21 cellular contexts compared by ENCODE assay signal in genomic region chr5:37955748-37956147, GRCh38.
"Had no signal": no experiment of that assay in that cellular context is flagged by ENCODE, and none has a peak within 500 bp of the region (broad histone marks: within the 10 kb centered on the region; RNA-seq: fewer than 3 reads in every experiment).

No MANE protein-coding gene starts in this region.

- H3K27me3 ChIP-seq: MG63 had no signal

- H3K36me3 ChIP-seq: MG63 had no signal

- H3K27me3 Mint-ChIP-seq: T-cell had no signal

- H3K4me3 Mint-ChIP-seq: T-cell had no signal

- H3K4me1 Mint-ChIP-seq: T-cell had no signal

- H3K36me3 Mint-ChIP-seq: T-cell had no signal

- H3K27ac ChIP-seq: RWPE1 had no signal

- H3K27ac Mint-ChIP-seq: T-cell had no signal

- DNase-seq: KBM-7, MG63, NCI-H1092, NCI-H1105 treated with DMSO at 0.1 percent for 48 hours, NCI-H1417 treated with DMSO at 0.1 percent for 48 hours, NCI-H146, NCI-H1694 treated with DMSO at 0.1 percent for 48 hours, NCI-H1930, NCI-H2081, NCI-H2107, NCI-H226, NCI-H446, NCI-H510A, NCI-H524 treated with DMSO at 0.1 percent for 48 hours, NCI-H69, NCI-H774, SHP77, SK-N-SH, SW 1271, T-cell had no signal

- H3K9me3 ChIP-seq: SK-N-SH had no signal

- H3K4me3 ChIP-seq: MG63 had no signal
